Comparison of ENCODE assay signal across 14 cellular contexts in genomic region chr10:91614254-91614624, GRCh38. TPM values are rescaled to one million over a fixed set of nuclear protein-coding genes. Genes with fewer than 3 reads are reported as not detected.
DNase-seq lines count a peak whose midpoint lies in the region; ATAC-seq and TF ChIP-seq lines count a peak whose summit lies in the region.
"Had no signal": no experiment of that assay in that cellular context is flagged by ENCODE, and none has a peak within 500 bp of the region (broad histone marks: within the 10 kb centered on the region; RNA-seq: fewer than 3 reads in every experiment).

No MANE protein-coding gene starts in this region.

- DNase-seq in A172 (ENCODE audit: low spot score) = peak; percentile 81
- peak; percentile 12 for DNase-seq in LoVo (ENCODE audit: low spot score)
- peak; percentile 74 to 92 for DNase-seq in cardiac fibroblast (ENCODE audit: low read depth in 2 of 2)
- no peak for DNase-seq in Ammon's horn (ENCODE audit: low spot score)
- DNase-seq in NCI-H82 treated with DMSO at 0.1 percent for 48 hours (lab: John Stamatoyannopoulos, UW; ENCODE audit: unreplicated experiment) = no peak
- DNase-seq in NCI-H2227 (lab: John Stamatoyannopoulos, UW; ENCODE audit: unreplicated experiment) = no peak
- DNase-seq: activated CD4-positive, alpha-beta memory T cell treated with anti-CD3 and anti-CD28 coated beads for 36 hours; activated naive CD4-positive, alpha-beta T cell; endodermal cell; NCI-H1694; NK-92 treated with Interleukin-12 subunit alpha and Interleukin-12 subunit beta, amount 100 ng/mL, for 24 hours; stimulated activated naive CD8-positive, alpha-beta T cell treated with anti-CD3 and anti-CD28 coated beads, Interleukin-15, amount 100 ng/mL, for 72 hours had no signal

- peak overlapping the region; percentile 35 for H3K27ac ChIP-seq in muscle layer of colon (ENCODE audit: low read depth, low read length)

- H3K9ac ChIP-seq in muscle layer of colon (ENCODE audit: low read length) = no peak overlapping the region

- H3K9me3 ChIP-seq in muscle layer of colon (ENCODE audit: low read length) = no peaks in the 10 kb centered on the region

- H3K4me3 ChIP-seq in cardiac fibroblast (replicated peaks in 1 of 2; ENCODE audit: low read depth in 2 of 2, low read length in 2 of 2) (no peak overlapping the region), muscle layer of colon (ENCODE audit: low read depth in 1 of 2, low read length in 2 of 2) (no peak overlapping the region)

- ATAC-seq in HG03565 (IDR thresholded peaks at IDR 0.05; ENCODE audit: unreplicated experiment) = no peak
- ATAC-seq: stimulated activated naive CD8-positive, alpha-beta T cell treated with anti-CD3 and anti-CD28 coated beads, Interleukin-15, amount 100 ng/mL, for 72 hours had no signal

- no peak for TF ChIP-seq CTCF in cardiac fibroblast (IDR thresholded peaks at IDR 0.05; ENCODE audit: low read depth, low read length)

- H3K36me3 ChIP-seq in muscle layer of colon (ENCODE audit: insufficient read depth, low read length) = no peaks in the 10 kb centered on the region

- H3K4me1 ChIP-seq in muscle layer of colon (ENCODE audit: insufficient read depth, low read length) = peaks cover 39% of the 10 kb centered on the region

- H3K27me3 ChIP-seq in muscle layer of colon (ENCODE audit: control insufficient read depth in 1 of 2, insufficient read depth in 2 of 2, low read length in 2 of 2) = no peaks in the 10 kb centered on the region

RNA-seq across cellular contexts. Expression of gene PPP1R3C, which starts 18.6 kb away (rescaled TPM):
- 11.8 and 18.0 TPM in 2 replicates for total RNA-seq in A172 (2014; rRNA removed; shearing (Covaris generic))

Comparison
In these comparisons a context has a peak if more than half of its experiments do, and no peak if none do; other contexts are left out.
1. DNase-seq: peak in A172 (single experiment), LoVo (single experiment) and cardiac fibroblast (2 of 2); none in Ammon's horn (single experiment), NCI-H82 treated with DMSO at 0.1 percent for 48 hours (single experiment) and NCI-H2227 (single experiment).